Comparison of ENCODE assay signal across 21 cellular contexts in genomic region chr4:2593003-2593402, GRCh38. TPM values are rescaled to one million over a fixed set of nuclear protein-coding genes. Genes with fewer than 3 reads are reported as not detected.
DNase-seq lines count a peak whose midpoint lies in the region; ATAC-seq and TF ChIP-seq lines count a peak whose summit lies in the region.
"Had no signal": no experiment of that assay in that cellular context is flagged by ENCODE, and none has a peak within 500 bp of the region (broad histone marks: within the 10 kb centered on the region; RNA-seq: fewer than 3 reads in every experiment).

No MANE protein-coding gene starts in this region.

- no peaks in the 10 kb centered on the region for H3K9me3 Mint-ChIP-seq in activated naive CD8-positive, alpha-beta T cell (ENCODE audit: low read depth)
- no peaks in the 10 kb centered on the region for H3K9me3 Mint-ChIP-seq in activated naive CD8-positive, alpha-beta T cell treated with anti-CD3 and anti-CD28 coated beads for 36 hours
- H3K9me3 Mint-ChIP-seq in activated T-helper 17 cell treated with anti-CD3 and anti-CD28 coated beads, Interleukin-2, amount 50 U/mL, for 72 hours = no peaks in the 10 kb centered on the region
- no peaks in the 10 kb centered on the region for H3K9me3 Mint-ChIP-seq in Calu3 (ENCODE audit: low read depth, unreplicated experiment)
- H3K9me3 Mint-ChIP-seq in stimulated activated naive CD8-positive, alpha-beta T cell treated with anti-CD3 and anti-CD28 coated beads, Interleukin-15, amount 100 ng/mL, for 72 hours = no peaks in the 10 kb centered on the region

- H3K4me1 Mint-ChIP-seq in activated naive CD8-positive, alpha-beta T cell (ENCODE audit: low read depth) = peaks cover 74% of the 10 kb centered on the region
- H3K4me1 Mint-ChIP-seq in activated naive CD8-positive, alpha-beta T cell treated with anti-CD3 and anti-CD28 coated beads for 36 hours = peaks cover 52% of the 10 kb centered on the region
- peaks cover 40% of the 10 kb centered on the region for H3K4me1 Mint-ChIP-seq in activated T-helper 17 cell treated with anti-CD3 and anti-CD28 coated beads, Interleukin-2, amount 50 U/mL, for 72 hours
- peaks cover 13% of the 10 kb centered on the region for H3K4me1 Mint-ChIP-seq in Calu3 (ENCODE audit: low read depth, unreplicated experiment)
- H3K4me1 Mint-ChIP-seq in stimulated activated naive CD8-positive, alpha-beta T cell treated with anti-CD3 and anti-CD28 coated beads, Interleukin-15, amount 100 ng/mL, for 72 hours = peaks cover 66% of the 10 kb centered on the region

- H3K36me3 ChIP-seq in right lobe of liver (peaks cover 0 to 13% (median 0%) of the 10 kb centered on the region in 4 donors), upper lobe of right lung (peaks cover 10% of the 10 kb centered on the region)
- H3K36me3 ChIP-seq: MG63, uterus had no signal

- no peak overlapping the region for H3K4me3 Mint-ChIP-seq in activated naive CD8-positive, alpha-beta T cell
- H3K4me3 Mint-ChIP-seq in activated naive CD8-positive, alpha-beta T cell treated with anti-CD3 and anti-CD28 coated beads for 36 hours = no peak overlapping the region
- H3K4me3 Mint-ChIP-seq in activated T-helper 17 cell treated with anti-CD3 and anti-CD28 coated beads, Interleukin-2, amount 50 U/mL, for 72 hours = no peak overlapping the region
- no peak overlapping the region for H3K4me3 Mint-ChIP-seq in Calu3 (ENCODE audit: low read depth, unreplicated experiment)
- H3K4me3 Mint-ChIP-seq in stimulated activated naive CD8-positive, alpha-beta T cell treated with anti-CD3 and anti-CD28 coated beads, Interleukin-15, amount 100 ng/mL, for 72 hours = no peak overlapping the region

- 69% methylated on average over 4 of the region's 5 CpGs for WGBS in right lobe of liver (ENCODE audit: insufficient coverage, low coverage, low lambda C conversion rate, missing lambda C conversion rate)

- no peaks in the 10 kb centered on the region for H3K27me3 Mint-ChIP-seq in activated naive CD8-positive, alpha-beta T cell
- no peaks in the 10 kb centered on the region for H3K27me3 Mint-ChIP-seq in activated naive CD8-positive, alpha-beta T cell treated with anti-CD3 and anti-CD28 coated beads for 36 hours
- H3K27me3 Mint-ChIP-seq in activated T-helper 17 cell treated with anti-CD3 and anti-CD28 coated beads, Interleukin-2, amount 50 U/mL, for 72 hours = no peaks in the 10 kb centered on the region
- H3K27me3 Mint-ChIP-seq in Calu3 (ENCODE audit: unreplicated experiment) = no peaks in the 10 kb centered on the region
- no peaks in the 10 kb centered on the region for H3K27me3 Mint-ChIP-seq in stimulated activated naive CD8-positive, alpha-beta T cell treated with anti-CD3 and anti-CD28 coated beads, Interleukin-15, amount 100 ng/mL, for 72 hours
- H3K27me3 Mint-ChIP-seq: progenitor cell of endocrine pancreas had no signal

- intact Hi-C loops in right lobe of liver (cut with DNase I) = no loop called here
- intact Hi-C loops in upper lobe of right lung (cut with DNase I) = no loop called here
- intact Hi-C loops in Calu3 (cut with micrococcal nuclease; ENCODE audit: unreplicated experiment) = no loop called here

- TF ChIP-seq POLR2A in right lobe of liver (IDR thresholded peaks at IDR 0.05) = no peak

- no peaks in the 10 kb centered on the region for H3K36me3 Mint-ChIP-seq in activated naive CD8-positive, alpha-beta T cell
- H3K36me3 Mint-ChIP-seq in activated naive CD8-positive, alpha-beta T cell treated with anti-CD3 and anti-CD28 coated beads for 36 hours = peaks cover 6% of the 10 kb centered on the region
- peaks cover 22% of the 10 kb centered on the region for H3K36me3 Mint-ChIP-seq in activated T-helper 17 cell treated with anti-CD3 and anti-CD28 coated beads, Interleukin-2, amount 50 U/mL, for 72 hours (ENCODE audit: low read depth)
- peaks cover 4% of the 10 kb centered on the region for H3K36me3 Mint-ChIP-seq in Calu3 (ENCODE audit: insufficient read depth, unreplicated experiment)

- H3K4me1 ChIP-seq in right lobe of liver (no peaks in the 10 kb centered on the region), upper lobe of right lung (peaks cover 59% of the 10 kb centered on the region)

- no peak for ATAC-seq in activated T-helper 17 cell treated with anti-CD3 and anti-CD28 coated beads, Interleukin-2, amount 50 U/mL, for 72 hours (replicated peaks)
- ATAC-seq in right lobe of liver = peak; percentile 8 to 47 (median 26)
- ATAC-seq in upper lobe of right lung = no peak
- no peak for ATAC-seq in stimulated activated naive CD8-positive, alpha-beta T cell treated with anti-CD3 and anti-CD28 coated beads, Interleukin-15, amount 100 ng/mL, for 72 hours

- TF ChIP-seq CTCF in right lobe of liver (IDR thresholded peaks at IDR 0.05) = no peak
- TF ChIP-seq CTCF in upper lobe of right lung (IDR thresholded peaks at IDR 0.05) = no peak
- no peak for TF ChIP-seq CTCF in Calu3 (IDR thresholded peaks at IDR 0.05; ENCODE audit: unreplicated experiment)

- BruUV-seq in Calu3 (replicated peaks; lab: Mats Ljungman, UMichigan) = no TSS peak

- H3K4me3 ChIP-seq in right lobe of liver (no peak overlapping the region), upper lobe of right lung (no peak overlapping the region)
- H3K4me3 ChIP-seq: left lung, MG63, spleen, uterus had no signal

- H3K27ac ChIP-seq in right lobe of liver (no peak overlapping the region), upper lobe of right lung (peak overlapping the region; percentile 70)
- H3K27ac ChIP-seq: uterus had no signal

- CTCF ChIA-PET in Calu3 (lab: Charles Lee) = no interaction called here

- peak overlapping the region; percentile 64 for H3K27ac Mint-ChIP-seq in activated naive CD8-positive, alpha-beta T cell
- no peak overlapping the region for H3K27ac Mint-ChIP-seq in activated naive CD8-positive, alpha-beta T cell treated with anti-CD3 and anti-CD28 coated beads for 36 hours
- H3K27ac Mint-ChIP-seq in activated T-helper 17 cell treated with anti-CD3 and anti-CD28 coated beads, Interleukin-2, amount 50 U/mL, for 72 hours = peak overlapping the region; percentile 26
- no peak overlapping the region for H3K27ac Mint-ChIP-seq in Calu3 (ENCODE audit: unreplicated experiment)
- H3K27ac Mint-ChIP-seq in stimulated activated naive CD8-positive, alpha-beta T cell treated with anti-CD3 and anti-CD28 coated beads, Interleukin-15, amount 100 ng/mL, for 72 hours = no peak overlapping the region

- H3K27me3 ChIP-seq in right lobe of liver (no peaks in the 10 kb centered on the region), upper lobe of right lung (no peaks in the 10 kb centered on the region)
- H3K27me3 ChIP-seq: left lung, MG63, spleen, uterus had no signal

- H3K9me3 ChIP-seq in right lobe of liver (no peaks in the 10 kb centered on the region), upper lobe of right lung (no peaks in the 10 kb centered on the region)
- H3K9me3 ChIP-seq: left lung, MG63, spleen, uterus had no signal

- no peak for DNase-seq in activated naive CD8-positive, alpha-beta T cell treated with anti-CD3 and anti-CD28 coated beads for 36 hours
- no peak for DNase-seq in right lobe of liver
- DNase-seq in upper lobe of right lung = peak; percentile 40
- no peak for DNase-seq in Calu3
- DNase-seq in NAMALWA (ENCODE audit: low spot score) = no peak
- no peak for DNase-seq in stimulated activated naive CD8-positive, alpha-beta T cell treated with anti-CD3 and anti-CD28 coated beads, Interleukin-15, amount 100 ng/mL, for 72 hours
- DNase-seq: activated CD4-positive, alpha-beta T cell treated with anti-CD3 and anti-CD28 coated beads for 48 hours; activated T-cell treated with anti-CD3 and anti-CD28 coated beads, Interleukin-2, amount 50 U/mL, for 1 hour; central memory CD4-positive, alpha-beta T cell; COR-L47; GDM1; HCEC 1CT; left lung; MG63; NCI-H187; spleen; stimulated activated naive CD4-positive, alpha-beta T cell treated with Interleukin-2 at 50 U/mL for 16 hours had no signal

RNA-seq across cellular contexts. Expression of gene FAM193A, which starts 56.6 kb away (rescaled TPM):
- 10 to 100 TPM; 18.9 TPM for total RNA-seq in activated naive CD8-positive, alpha-beta T cell treated with anti-CD3 and anti-CD28 coated beads for 36 hours
- total RNA-seq in activated T-helper 17 cell treated with anti-CD3 and anti-CD28 coated beads, Interleukin-2, amount 50 U/mL, for 72 hours = 10 to 100 TPM; 28.9 to 35.3 TPM
- total RNA-seq in right lobe of liver (10 to 100 TPM in 2 of 6 experiments, 1 to 10 TPM in 4; 8.5 to 12.3 (median 9.7) TPM), upper lobe of right lung (28.9 TPM), Calu3 (2022) (20.0 and 22.2 TPM in 2 replicates)

Comparison
In these comparisons a context has a peak if more than half of its experiments do, and no peak if none do; other contexts are left out.
1. H3K27ac Mint-ChIP-seq: peak in activated naive CD8-positive, alpha-beta T cell (single experiment) and activated T-helper 17 cell treated with anti-CD3 and anti-CD28 coated beads, Interleukin-2, amount 50 U/mL, for 72 hours (single experiment); none in activated naive CD8-positive, alpha-beta T cell treated with anti-CD3 and anti-CD28 coated beads for 36 hours (single experiment), Calu3 (single experiment) and stimulated activated naive CD8-positive, alpha-beta T cell treated with anti-CD3 and anti-CD28 coated beads, Interleukin-15, amount 100 ng/mL, for 72 hours (0 of 2).
2. ATAC-seq: peak in right lobe of liver (4 of 4); none in activated T-helper 17 cell treated with anti-CD3 and anti-CD28 coated beads, Interleukin-2, amount 50 U/mL, for 72 hours (single experiment), upper lobe of right lung (single experiment) and stimulated activated naive CD8-positive, alpha-beta T cell treated with anti-CD3 and anti-CD28 coated beads, Interleukin-15, amount 100 ng/mL, for 72 hours (single experiment).